In genomic region chr6:25279748-25280616, GRCh38 we compare ENCODE assay signal across 8 cellular contexts. TPM values are rescaled to one million over a fixed set of nuclear protein-coding genes. Genes with fewer than 3 reads are reported as not detected.
A peak's percentile ranks its signal among the peaks of the same experiment; 100 is the strongest.
DNase-seq lines count a peak whose midpoint lies in the region; ATAC-seq and TF ChIP-seq lines count a peak whose summit lies in the region.

No MANE protein-coding gene starts in this region.

- WGBS in lung, 2 donors: 1 to 4% methylated on average over 38 of the region's 38 CpGs

- H3K36me3 ChIP-seq in lung (ENCODE audit: control insufficient read depth in 2 of 2, insufficient read depth in 2 of 2, low read length in 2 of 2) (no peaks in the 10 kb centered on the region), stomach smooth muscle (ENCODE audit: control insufficient read depth in 2 of 2, insufficient read depth in 2 of 2, low read length in 2 of 2) (no peaks in the 10 kb centered on the region)

- H3K36me3 Mint-ChIP-seq in T-cell: peaks cover 1% of the 10 kb centered on the region

- POLR2A ChIA-PET in T-cell (lab: Charles Lee): interaction anchor here in 1 of 2 donors (1.0 kb wide), 1 partner anchor 182 kb away, joined by 3 read pairs; no protein-coding TSS in a partner anchor

- peak overlapping the region; percentile 68 to 75 for H3K27ac Mint-ChIP-seq in T-cell

- TF ChIP-seq CTCF in HFF-Myc (IDR thresholded peaks at IDR 0.05; ENCODE audit: low read depth, low read length, missing control alignments): no peak
- no peak for TF ChIP-seq CTCF in lung (IDR thresholded peaks at IDR 0.05; ENCODE audit: control extremely low read depth, extremely low read depth)

- CTCF ChIA-PET in T-cell (lab: Charles Lee): interaction anchor here (0.6 to 4.3 kb wide), 15 partner anchors 8 to 570 kb away, joined by 3 to 38 read pairs (median 3); no protein-coding TSS in a partner anchor

- ATAC-seq in T-cell (replicated peaks in 1 of 4) (peak in 3 of 4 experiments; percentile 11 to 20 (median 14)), lung (ENCODE audit: insufficient read depth, low FRiP score) (no peak), GM18870 (IDR thresholded peaks at IDR 0.05; ENCODE audit: unreplicated experiment) (no peak), GM18502 (IDR thresholded peaks at IDR 0.05; ENCODE audit: poor library complexity, unreplicated experiment) (no peak)

- peak overlapping the region; percentile 85 to 90 (median 88) for H3K4me3 Mint-ChIP-seq in T-cell

- H3K27me3 Mint-ChIP-seq in T-cell: no peaks in the 10 kb centered on the region

- DNase-seq in COR-L47 (lab: John Stamatoyannopoulos, UW) (peak; percentile 16), HFF-Myc (ENCODE audit: extremely low read depth, low read depth) (no peak), T-cell (peak in 8 of 34 experiments; percentile 2 to 20 (median 12)), lung (ENCODE audit: low spot score) (no peak)

- H3K27me3 ChIP-seq in lung (ENCODE audit: control insufficient read depth, insufficient read depth) (no peaks in the 10 kb centered on the region), stomach smooth muscle (ENCODE audit: control insufficient read depth in 1 of 2, insufficient read depth in 2 of 2, low read length in 2 of 2) (no peaks in the 10 kb centered on the region)

- H3K27ac ChIP-seq in cingulate gyrus (ENCODE audit: low read depth, low read length) (peak overlapping the region; percentile 22), lung (ENCODE audit: low read depth in 1 of 2, low read length in 1 of 2) (peak overlapping the region; percentile 18 to 87), stomach smooth muscle (ENCODE audit: low read length) (no peak overlapping the region)

- H3K9ac ChIP-seq in stomach smooth muscle (ENCODE audit: low read length in 2 of 2): peak overlapping the region; percentile 64 to 80

- H3K4me3 ChIP-seq in HFF-Myc (replicated peaks; ENCODE audit: low read depth, low read length) (peak overlapping the region; percentile 71), lung (peak overlapping the region; percentile 64), stomach smooth muscle (ENCODE audit: low read length in 2 of 2) (peak overlapping the region; percentile 78 to 85)

- H3K4me1 Mint-ChIP-seq in T-cell: peaks cover 30 to 35% (median 30%) of the 10 kb centered on the region in 3 donors

- H3K9me3 ChIP-seq in lung (ENCODE audit: control insufficient read depth in 2 of 2, insufficient read depth in 1 of 2, low read length in 1 of 2) (no peaks in the 10 kb centered on the region), stomach smooth muscle (ENCODE audit: control insufficient read depth in 2 of 2, low read length in 2 of 2) (no peaks in the 10 kb centered on the region)

- no peaks in the 10 kb centered on the region for H3K9me3 Mint-ChIP-seq in T-cell

- H3K4me1 ChIP-seq in lung (ENCODE audit: control insufficient read depth in 2 of 2, insufficient read depth in 2 of 2, low read length in 2 of 2) (no peaks in the 10 kb centered on the region), stomach smooth muscle (ENCODE audit: control insufficient read depth, insufficient read depth, low read length) (peaks cover 19% of the 10 kb centered on the region)

RNA-seq across cellular contexts. Expression of gene CARMIL1, which starts 0.8 kb away (rescaled TPM):
- total RNA-seq in T-cell: 10 to 100 TPM in 1 of 5 donors, 1 to 10 TPM in 4; 4.0 to 11.6 (median 6.1) TPM
- total RNA-seq in lung: 10 to 100 TPM; 36.5 to 38.3 TPM
- polyA plus RNA-seq in lung: 10 to 100 TPM in 1 of 2 donors, 1 to 10 TPM in 1; 8.0 to 33.3 TPM

Comparison
In these comparisons a context has a peak if more than half of its experiments do, and no peak if none do; other contexts are left out.
1. ATAC-seq: peak in T-cell (3 of 4); none in lung (single experiment), GM18870 (single experiment) and GM18502 (single experiment).
2. Peak in every context shown above with its lines, with median percentiles within 50 percentile points of each other: H3K4me3 ChIP-seq.